Comparison of ENCODE assay signal across 14 cellular contexts in the genomic region with DNA sequence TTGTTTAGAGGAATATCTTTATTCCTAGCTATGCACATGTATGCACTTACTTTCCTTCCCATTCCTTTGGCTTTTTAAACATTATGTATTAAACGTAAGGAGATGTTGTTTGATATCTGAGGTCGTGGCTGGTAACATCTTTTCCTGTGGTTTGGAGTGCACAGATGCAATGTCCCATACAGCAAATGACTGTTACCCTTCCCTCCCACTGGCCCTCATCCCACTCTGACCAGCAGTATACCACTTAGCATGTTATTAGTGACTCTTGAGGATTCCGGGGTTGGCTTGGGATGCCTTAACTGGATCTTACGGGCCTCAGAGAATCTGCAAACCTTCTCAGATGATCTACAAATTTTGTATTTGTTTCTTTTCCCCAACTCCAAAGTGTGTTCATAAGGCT. TPM values are rescaled to one million over a fixed set of nuclear protein-coding genes. Genes with fewer than 3 reads are reported as not detected.
DNase-seq lines count a peak whose midpoint lies in the region; ATAC-seq and TF ChIP-seq lines count a peak whose summit lies in the region.
"Had no signal": no experiment of that assay in that cellular context is flagged by ENCODE, and none has a peak within 500 bp of the region (broad histone marks: within the 10 kb centered on the region; RNA-seq: fewer than 3 reads in every experiment).

No MANE protein-coding gene starts in this region.

- H3K36me3 Mint-ChIP-seq in activated naive CD4-positive, alpha-beta T cell treated with anti-CD3 and anti-CD28 coated beads, Interleukin-2, amount 50 U/mL, for 24 hours = peaks cover 32% of the 10 kb centered on the region
- H3K36me3 Mint-ChIP-seq in central memory CD8-positive, alpha-beta T cell (ENCODE audit: insufficient read depth) = peaks cover 16% of the 10 kb centered on the region

- no peak overlapping the region for H2BK12ac ChIP-seq in mesenchymal stem cell (ENCODE audit: low read length in 2 of 2)

- H2AK5ac ChIP-seq in mesenchymal stem cell (ENCODE audit: low read length, severe bottlenecking) = no peak overlapping the region

- H3K18ac ChIP-seq in mesenchymal stem cell (ENCODE audit: low read depth in 1 of 2, low read length in 2 of 2) = no peak overlapping the region

- peak overlapping the region in 1 of 2 experiments; percentile 43 for H3K14ac ChIP-seq in mesenchymal stem cell (ENCODE audit: low read length in 2 of 2)

- no peak overlapping the region for H4K8ac ChIP-seq in mesenchymal stem cell (ENCODE audit: low read length)

- H2BK5ac ChIP-seq in mesenchymal stem cell (ENCODE audit: low read depth, low read length, poor library complexity, severe bottlenecking) = no peak overlapping the region

- no peak overlapping the region for H2BK120ac ChIP-seq in mesenchymal stem cell (ENCODE audit: low read depth, low read length)

- peak overlapping the region; percentile 16 for H3K4me3 ChIP-seq in OCI-LY3 (ENCODE audit: low read length)
- H3K4me3 ChIP-seq in subcutaneous abdominal adipose tissue (ENCODE audit: low read depth in 1 of 5, low read length in 5 of 5) = no peak overlapping the region
- no peak overlapping the region for H3K4me3 ChIP-seq in mesenchymal stem cell (ENCODE audit: insufficient read depth in 1 of 2, low read depth in 1 of 2, low read length in 2 of 2)
- H3K4me3 ChIP-seq: GM23248, lung had no signal

- H3K27ac ChIP-seq in OCI-LY3 (ENCODE audit: low read length) (peak overlapping the region; percentile 61), subcutaneous abdominal adipose tissue (ENCODE audit: low read depth, low read length) (peak overlapping the region; percentile 85), mesenchymal stem cell (ENCODE audit: low read length, poor library complexity, severe bottlenecking) (no peak overlapping the region)
- H3K27ac ChIP-seq: GM23248 had no signal

- H3K36me3 ChIP-seq in OCI-LY3 (replicated peaks; ENCODE audit: low read depth, low read length) (peaks cover 23% of the 10 kb centered on the region), subcutaneous abdominal adipose tissue (ENCODE audit: control insufficient read depth in 5 of 5, insufficient read depth in 5 of 5, low read length in 5 of 5) (peaks cover 3 to 12% (median 6%) of the 10 kb centered on the region in 5 donors), mesenchymal stem cell (ENCODE audit: control insufficient read depth in 1 of 2, insufficient read depth in 2 of 2, low read depth in 1 of 2, low read length in 2 of 2) (peaks cover 3 to 71% of the 10 kb centered on the region in 2 experiments)

- no peak for TF ChIP-seq CTCF in OCI-LY3 (IDR thresholded peaks at IDR 0.05; ENCODE audit: low read depth, low read length)

- WGBS in mesenchymal stem cell = 91% methylated on average over 4 of the region's 4 CpGs

- H4K91ac ChIP-seq in mesenchymal stem cell (ENCODE audit: low read length) = no peak overlapping the region

- H3K4me1 Mint-ChIP-seq in activated naive CD4-positive, alpha-beta T cell treated with anti-CD3 and anti-CD28 coated beads, Interleukin-2, amount 50 U/mL, for 24 hours = peaks cover 90% of the 10 kb centered on the region
- H3K4me1 Mint-ChIP-seq in central memory CD8-positive, alpha-beta T cell = peaks cover 85% of the 10 kb centered on the region

- peaks cover 2% of the 10 kb centered on the region for H3K9me3 Mint-ChIP-seq in activated naive CD4-positive, alpha-beta T cell treated with anti-CD3 and anti-CD28 coated beads, Interleukin-2, amount 50 U/mL, for 24 hours
- H3K9me3 Mint-ChIP-seq in central memory CD8-positive, alpha-beta T cell = peaks cover 5% of the 10 kb centered on the region

- H3K27ac Mint-ChIP-seq in activated naive CD4-positive, alpha-beta T cell treated with anti-CD3 and anti-CD28 coated beads, Interleukin-2, amount 50 U/mL, for 24 hours = peak overlapping the region; percentile 98
- peak overlapping the region; percentile 84 for H3K27ac Mint-ChIP-seq in central memory CD8-positive, alpha-beta T cell (ENCODE audit: low read depth)

- H2BK15ac ChIP-seq in mesenchymal stem cell (ENCODE audit: low read depth, poor library complexity, severe bottlenecking) = no peak overlapping the region

- no peaks in the 10 kb centered on the region for H4K20me1 ChIP-seq in OCI-LY3 (ENCODE audit: insufficient read depth, low read length)

- H3K79me2 ChIP-seq in OCI-LY3 (ENCODE audit: low read length) = peaks cover 63% of the 10 kb centered on the region

- H3K4me3 Mint-ChIP-seq in activated naive CD4-positive, alpha-beta T cell treated with anti-CD3 and anti-CD28 coated beads, Interleukin-2, amount 50 U/mL, for 24 hours = peak overlapping the region; percentile 73
- H3K4me3 Mint-ChIP-seq in central memory CD8-positive, alpha-beta T cell = peak overlapping the region; percentile 66

- peaks cover 91% of the 10 kb centered on the region for H3K4me1 ChIP-seq in OCI-LY3 (ENCODE audit: low read length)
- H3K4me1 ChIP-seq in subcutaneous abdominal adipose tissue (ENCODE audit: control insufficient read depth in 5 of 5, insufficient read depth in 5 of 5, low read length in 5 of 5) = peaks cover 21 to 73% (median 59%) of the 10 kb centered on the region in 5 donors
- H3K4me1 ChIP-seq in mesenchymal stem cell (ENCODE audit: control insufficient read depth, insufficient read depth, low read depth, low read length) = peaks cover 4% of the 10 kb centered on the region

- no peak for DNase-seq in activated naive CD4-positive, alpha-beta T cell treated with anti-CD3 and anti-CD28 coated beads, Interleukin-2, amount 50 U/mL, for 16 hours
- DNase-seq in central memory CD8-positive, alpha-beta T cell (ENCODE audit: low spot score in 2 of 2) = no peak
- DNase-seq in NCI-H748 (lab: John Stamatoyannopoulos, UW; ENCODE audit: unreplicated experiment) = no peak
- no peak for DNase-seq in NCI-H524 treated with DMSO at 0.1 percent for 48 hours (lab: John Stamatoyannopoulos, UW)
- DNase-seq in mesenchymal stem cell = no peak
- DNase-seq: GM23248; KG1; NCI-H1930; NCI-H82; stimulated activated CD4-positive, alpha-beta T cell treated with anti-CD3 and anti-CD28 coated beads, Interleukin-15, amount 100 ng/mL, for 24 hours had no signal

- peaks cover 17% of the 10 kb centered on the region for H3K27me3 ChIP-seq in OCI-LY3 (ENCODE audit: low read depth, low read length)
- H3K27me3 ChIP-seq in subcutaneous abdominal adipose tissue (ENCODE audit: control insufficient read depth in 5 of 5, insufficient read depth in 4 of 5, low read length in 5 of 5) = no peaks in the 10 kb centered on the region
- H3K27me3 ChIP-seq in mesenchymal stem cell (ENCODE audit: control insufficient read depth in 1 of 2, insufficient read depth in 1 of 2, low read length in 2 of 2) = no peaks in the 10 kb centered on the region

- H3K27me3 Mint-ChIP-seq in activated naive CD4-positive, alpha-beta T cell treated with anti-CD3 and anti-CD28 coated beads, Interleukin-2, amount 50 U/mL, for 24 hours = no peaks in the 10 kb centered on the region
- H3K27me3 Mint-ChIP-seq in central memory CD8-positive, alpha-beta T cell = no peaks in the 10 kb centered on the region

- peak overlapping the region; percentile 15; the same call in 1 of the 2 replicates for H3K9ac ChIP-seq in OCI-LY3 (ENCODE audit: low read length)
- H3K9ac ChIP-seq in subcutaneous abdominal adipose tissue (ENCODE audit: low read length in 5 of 5) = no peak overlapping the region
- no peak overlapping the region for H3K9ac ChIP-seq in mesenchymal stem cell (ENCODE audit: low read length)
- H3K9ac ChIP-seq: GM23248 had no signal

- H3K4ac ChIP-seq in mesenchymal stem cell (ENCODE audit: low read depth in 1 of 2, low read length in 2 of 2) = no peak overlapping the region

- no peak overlapping the region for H2AFZ ChIP-seq in OCI-LY3 (ENCODE audit: low read depth, low read length)
- H2AFZ ChIP-seq in mesenchymal stem cell (ENCODE audit: low read depth, low read length) = no peak overlapping the region
- H2AFZ ChIP-seq: GM23248 had no signal

- ATAC-seq in central memory CD8-positive, alpha-beta T cell (replicated peaks; ENCODE audit: extremely low read depth, poor library complexity, severe bottlenecking) = no peak

- H3K4me2 ChIP-seq in OCI-LY3 (ENCODE audit: low read length) (peak overlapping the region; percentile 54), mesenchymal stem cell (ENCODE audit: low read length, poor library complexity, severe bottlenecking) (no peak overlapping the region)

- no peaks in the 10 kb centered on the region for H3K9me3 ChIP-seq in OCI-LY3 (ENCODE audit: insufficient read depth, low read length)
- no peaks in the 10 kb centered on the region for H3K9me3 ChIP-seq in subcutaneous abdominal adipose tissue (ENCODE audit: control insufficient read depth in 5 of 5, low read length in 5 of 5)
- H3K9me3 ChIP-seq in mesenchymal stem cell (ENCODE audit: control insufficient read depth, low read length) = no peaks in the 10 kb centered on the region

- H3K79me1 ChIP-seq in mesenchymal stem cell (replicated peaks; ENCODE audit: low read length, poor library complexity, severe bottlenecking) = peaks cover 7% of the 10 kb centered on the region

- no peak overlapping the region for H3K23ac ChIP-seq in mesenchymal stem cell (ENCODE audit: low read length in 2 of 2)

RNA-seq across cellular contexts. Expression of a gene that starts 34.5 kb away (rescaled TPM):
- polyA plus RNA-seq in mesenchymal stem cell (2013, experiment 1 of 2) = 195 TPM
- 202 TPM for polyA plus RNA-seq in mesenchymal stem cell (2013, experiment 2 of 2)
